In genomic region chr6:43052225-43052841, GRCh38 we compare ENCODE assay signal across 8 cellular contexts. TPM values are rescaled to one million over a fixed set of nuclear protein-coding genes. Genes with fewer than 3 reads are reported as not detected.
A peak's percentile ranks its signal among the peaks of the same experiment; 100 is the strongest.
DNase-seq lines count a peak whose midpoint lies in the region; ATAC-seq and TF ChIP-seq lines count a peak whose summit lies in the region.

No MANE protein-coding gene starts in this region.

- peak overlapping the region; percentile 100 for H3K4me2 ChIP-seq in mammary epithelial cell (ENCODE audit: insufficient read depth, low read depth, low read length)

- CTCF ChIA-PET in AG04449 (lab: Yijun Ruan, JAX) (interaction anchor here (6.9 kb wide), 1 partner anchor 91 kb away, joined by 51 read pairs; no protein-coding TSS in a partner anchor), mammary epithelial cell (lab: Charles Lee; ENCODE audit: low non-redundant PET) (no interaction called here)
- CTCF ChIA-PET in naive thymus-derived CD4-positive, alpha-beta T cell (lab: Charles Lee) = interaction anchor here (0.7 kb wide), 1 partner anchor 116 kb away, joined by 4 read pairs; no protein-coding TSS in a partner anchor

- whole genome bisulfite sequencing in mammary epithelial cell (ENCODE audit: low coverage, missing lambda C conversion rate) = 75% methylated on average over 15 of the region's 19 CpGs

- no peak overlapping the region for H3K9ac ChIP-seq in mammary epithelial cell (ENCODE audit: insufficient read depth, low read length)

- H2AFZ ChIP-seq in mammary epithelial cell (ENCODE audit: low read depth, low read length) = no peak overlapping the region

- in situ Hi-C loops in mammary epithelial cell (cut with MboI; ENCODE audit: low sequenced_read_pairs in 2 of 2) = no loop called here

- H3K27ac ChIP-seq in mammary epithelial cell (ENCODE audit: insufficient read depth, low read depth, low read length) = no peak overlapping the region
- H3K27ac ChIP-seq in naive thymus-derived CD4-positive, alpha-beta T cell (ENCODE audit: low read depth, low read length) = peak overlapping the region; percentile 89

- TSS peak; percentile 19 for BruUV-seq in mammary epithelial cell (replicated peaks; lab: Mats Ljungman, UMichigan)

- H4K20me1 ChIP-seq in mammary epithelial cell (ENCODE audit: insufficient read depth, low read length) = no peaks in the 10 kb centered on the region

- H3K9me3 Mint-ChIP-seq in naive thymus-derived CD4-positive, alpha-beta T cell = no peaks in the 10 kb centered on the region

- H3K4me3 Mint-ChIP-seq in naive thymus-derived CD4-positive, alpha-beta T cell = peak overlapping the region; percentile 86 to 99 (median 94)

- ATAC-seq in naive thymus-derived CD4-positive, alpha-beta T cell = no peak
- ATAC-seq in esophagus mucosa (no peak), GM21619 (IDR thresholded peaks at IDR 0.05; ENCODE audit: unreplicated experiment) (no peak)

- H3K4me1 Mint-ChIP-seq in naive thymus-derived CD4-positive, alpha-beta T cell = peaks cover 29 to 48% (median 37%) of the 10 kb centered on the region in 7 donors

- TF ChIP-seq CTCF in AG04449 (IDR thresholded peaks at IDR 0.05; ENCODE audit: insufficient read depth, low read length, missing control alignments) (no peak), mammary epithelial cell (conservative IDR thresholded peaks at IDR 0.05 in 1 of 2, IDR thresholded peaks at IDR 0.05 in 1 of 2; ENCODE audit: extremely low read depth in 1 of 2, insufficient read depth in 1 of 2, low read depth in 1 of 2, low read length in 2 of 2) (no peak)

- peak overlapping the region; percentile 88 for H3K4me3 ChIP-seq in AG04449 (ENCODE audit: low read depth, low read length)
- H3K4me3 ChIP-seq in Jurkat, Clone E6-1 (ENCODE audit: low read length) = peak overlapping the region; percentile 87
- peak overlapping the region in 1 of 3 experiments; percentile 93 for H3K4me3 ChIP-seq in mammary epithelial cell (replicated peaks in 1 of 3; ENCODE audit: insufficient read depth in 1 of 3, low read depth in 2 of 3, low read length in 3 of 3)
- H3K4me3 ChIP-seq in naive thymus-derived CD4-positive, alpha-beta T cell (ENCODE audit: low read length) = peak overlapping the region; percentile 70

- no peaks in the 10 kb centered on the region for H3K36me3 ChIP-seq in mammary epithelial cell (ENCODE audit: insufficient read depth, low read length)
- peaks cover 0 to 37% (median 4%) of the 10 kb centered on the region in 3 experiments for H3K36me3 ChIP-seq in naive thymus-derived CD4-positive, alpha-beta T cell (ENCODE audit: control insufficient read depth in 2 of 3, insufficient read depth in 3 of 3, low read length in 3 of 3)

- no peaks in the 10 kb centered on the region for H3K27me3 Mint-ChIP-seq in naive thymus-derived CD4-positive, alpha-beta T cell

- peaks cover 12% of the 10 kb centered on the region for H3K79me2 ChIP-seq in mammary epithelial cell (ENCODE audit: insufficient read depth, low read length)

- H3K27ac Mint-ChIP-seq in naive thymus-derived CD4-positive, alpha-beta T cell = peak overlapping the region; percentile 92 to 99 (median 97)

- POLR2A ChIA-PET in AG04449 (lab: Yijun Ruan, JAX) = interaction anchor here (0.5 kb wide), 1 partner anchor 31 kb away, joined by 3 read pairs; the partner anchor contains the start of gene RRP36
- POLR2A ChIA-PET in naive thymus-derived CD4-positive, alpha-beta T cell (lab: Charles Lee) = interaction anchor here (1.0 to 4.3 kb wide), 5 partner anchors 15 to 123 kb away, joined by 3 to 34 read pairs (median 22); partner anchors contain the start of genes CNPY3, PEX6 and RRP36

- H3K4me1 ChIP-seq in mammary epithelial cell (ENCODE audit: insufficient read depth, low read length) = peaks cover 16% of the 10 kb centered on the region
- peaks cover 8 to 13% of the 10 kb centered on the region in 2 donors for H3K4me1 ChIP-seq in naive thymus-derived CD4-positive, alpha-beta T cell (ENCODE audit: control insufficient read depth in 2 of 2, insufficient read depth in 2 of 2, low read length in 2 of 2)

- intact Hi-C loops in mammary epithelial cell (cut with micrococcal nuclease) = loop anchor here (5.0 kb wide), 1 partner anchor 90 kb away; the partner anchor contains the start of gene GNMT
- intact Hi-C loops in naive thymus-derived CD4-positive, alpha-beta T cell (cut with micrococcal nuclease) = loop anchor here (5.0 to 10.0 kb wide), 3 partner anchors 462 to 1318 kb away; partner anchors contain the start of genes LRRC73 (in 1 of the 2), POLR1C (in 1 of the 2), TFEB (in 1 of the 2) and YIPF3 (in 1 of the 2)

- DNase-seq in AG04449 (ENCODE audit: low read depth, low spot score) (no peak), mammary epithelial cell (no peak), NCI-H146 (lab: John Stamatoyannopoulos, UW) (no peak), SW480 (ENCODE audit: low spot score) (no peak)
- no peak for DNase-seq in Jurkat, Clone E6-1 (ENCODE audit: low read depth, low spot score)
- DNase-seq in naive thymus-derived CD4-positive, alpha-beta T cell = no peak

- H3K9me3 ChIP-seq in mammary epithelial cell (replicated peaks; ENCODE audit: insufficient read depth, low read length) = no peaks in the 10 kb centered on the region
- H3K9me3 ChIP-seq in naive thymus-derived CD4-positive, alpha-beta T cell (ENCODE audit: control insufficient read depth in 2 of 3, low read length in 3 of 3) = no peaks in the 10 kb centered on the region

- H3K36me3 Mint-ChIP-seq in naive thymus-derived CD4-positive, alpha-beta T cell = peaks cover 0 to 31% (median 7%) of the 10 kb centered on the region in 5 donors

- no peaks in the 10 kb centered on the region for H3K27me3 ChIP-seq in mammary epithelial cell (ENCODE audit: insufficient read depth, low read length)
- no peaks in the 10 kb centered on the region for H3K27me3 ChIP-seq in naive thymus-derived CD4-positive, alpha-beta T cell (ENCODE audit: control insufficient read depth in 2 of 2, insufficient read depth in 2 of 2, low read length in 2 of 2)

- dilution Hi-C loops in mammary epithelial cell (cut with HindIII; ENCODE audit: low sequenced_read_pairs) = no loop called here

RNA-seq across cellular contexts. Expression of gene CUL7, which starts 1.3 kb away (rescaled TPM):
- 21.5 TPM for polyA plus RNA-seq in Jurkat, Clone E6-1 (2012; ENCODE audit: insufficient read depth, insufficient read length)
- total RNA-seq in mammary epithelial cell (10 to 100 TPM; 21.5 to 31.5 TPM), esophagus mucosa (10.3 TPM)
- polyA plus RNA-seq in mammary epithelial cell = 11.2 TPM
- 29.0 TPM for polyA minus RNA-seq in mammary epithelial cell
- 10 to 100 TPM in 4 of 5 experiments, 1 to 10 TPM in 1; 9.8 to 14.5 (median 12.7) TPM for total RNA-seq in naive thymus-derived CD4-positive, alpha-beta T cell
- 1 to 10 TPM; 2.9 to 4.0 TPM for polyA plus RNA-seq in naive thymus-derived CD4-positive, alpha-beta T cell

RNA-seq across cellular contexts. Expression of gene MRPL2, which starts 6.9 kb away (rescaled TPM):
- 211 TPM for polyA plus RNA-seq in Jurkat, Clone E6-1 (2012; ENCODE audit: insufficient read depth, insufficient read length)
- 10 to 100 TPM; 13.3 to 75.2 TPM for total RNA-seq in mammary epithelial cell
- polyA plus RNA-seq in mammary epithelial cell = 41.3 TPM
- polyA minus RNA-seq in mammary epithelial cell = 26.7 TPM
- 10 to 100 TPM; 32.0 to 57.5 (median 47.7) TPM for total RNA-seq in naive thymus-derived CD4-positive, alpha-beta T cell
- 10 to 100 TPM; 48.4 to 58.6 TPM for polyA plus RNA-seq in naive thymus-derived CD4-positive, alpha-beta T cell
- total RNA-seq in esophagus mucosa = 45.0 TPM

RNA-seq across cellular contexts. Expression of gene KLC4, which starts 7.1 kb away (rescaled TPM):
- polyA plus RNA-seq in Jurkat, Clone E6-1 (2012; ENCODE audit: insufficient read depth, insufficient read length) = 26.2 TPM
- total RNA-seq in mammary epithelial cell = 10 to 100 TPM; 17.5 to 20.2 TPM
- 9.3 TPM for polyA plus RNA-seq in mammary epithelial cell
- 1.9 TPM for polyA minus RNA-seq in mammary epithelial cell
- 10 to 100 TPM; 16.5 to 56.9 (median 42.5) TPM for total RNA-seq in naive thymus-derived CD4-positive, alpha-beta T cell
- polyA plus RNA-seq in naive thymus-derived CD4-positive, alpha-beta T cell = 10 to 100 TPM; 11.6 to 12.7 TPM
- total RNA-seq in esophagus mucosa = 7.5 TPM

RNA-seq across cellular contexts. Expression of gene PTK7, which starts 23.8 kb away (rescaled TPM):
- 42.2 TPM for polyA plus RNA-seq in Jurkat, Clone E6-1 (2012; ENCODE audit: insufficient read depth, insufficient read length)
- total RNA-seq in mammary epithelial cell = 100 to 1,000 TPM; 141 to 277 TPM
- polyA plus RNA-seq in mammary epithelial cell = 124 TPM
- 118 TPM for polyA minus RNA-seq in mammary epithelial cell
- total RNA-seq in naive thymus-derived CD4-positive, alpha-beta T cell = 1 to 10 TPM in 4 of 5 experiments, under 1 TPM in 1; 0.51 to 3.5 (median 1.4) TPM
- under 1 TPM; 0.31 to 0.38 TPM for polyA plus RNA-seq in naive thymus-derived CD4-positive, alpha-beta T cell
- total RNA-seq in esophagus mucosa = 37.3 TPM

RNA-seq across cellular contexts. Expression of gene RRP36, which starts 30.9 kb away (rescaled TPM):
- 79.8 TPM for polyA plus RNA-seq in Jurkat, Clone E6-1 (2012; ENCODE audit: insufficient read depth, insufficient read length)
- 10 to 100 TPM; 61.0 to 85.0 TPM for total RNA-seq in mammary epithelial cell
- 82.8 TPM for polyA plus RNA-seq in mammary epithelial cell
- polyA minus RNA-seq in mammary epithelial cell = 40.5 TPM
- 10 to 100 TPM; 25.4 to 66.3 (median 48.4) TPM for total RNA-seq in naive thymus-derived CD4-positive, alpha-beta T cell
- polyA plus RNA-seq in naive thymus-derived CD4-positive, alpha-beta T cell = 10 to 100 TPM; 56.0 to 89.6 TPM
- total RNA-seq in esophagus mucosa = 48.3 TPM
